1 cellular context compared by ENCODE assay signal in the genomic region with DNA sequence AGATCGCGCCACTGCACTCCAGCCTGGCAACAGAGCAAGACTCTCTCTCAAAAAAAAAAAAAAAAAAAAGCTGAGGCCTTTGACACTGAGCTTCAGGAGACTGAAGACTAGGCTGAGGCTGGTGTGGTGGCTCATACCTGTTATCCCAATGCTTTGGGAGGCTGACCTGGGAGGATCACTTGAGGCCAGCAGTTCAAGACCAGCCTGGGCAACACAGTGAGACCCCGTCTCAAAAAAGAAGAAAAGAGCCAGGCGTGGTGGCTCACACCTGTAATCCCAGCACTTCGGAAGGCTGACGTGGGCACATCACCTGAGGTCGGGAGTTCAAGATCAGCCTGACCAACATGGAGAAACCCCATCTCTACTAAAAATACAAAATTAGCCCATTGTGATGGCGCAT. TPM values are rescaled to one million over a fixed set of nuclear protein-coding genes. Genes with fewer than 3 reads are reported as not detected.
"Had no signal": no experiment of that assay in that cellular context is flagged by ENCODE, and none has a peak within 500 bp of the region (broad histone marks: within the 10 kb centered on the region; RNA-seq: fewer than 3 reads in every experiment).

No MANE protein-coding gene starts in this region.

RNA-seq across cellular contexts. Expression of gene SPACDR, which starts 16.7 kb away (rescaled TPM):
- total RNA-seq: GM23248 had no signal
